23 cellular contexts compared by ENCODE assay signal in the genomic region with DNA sequence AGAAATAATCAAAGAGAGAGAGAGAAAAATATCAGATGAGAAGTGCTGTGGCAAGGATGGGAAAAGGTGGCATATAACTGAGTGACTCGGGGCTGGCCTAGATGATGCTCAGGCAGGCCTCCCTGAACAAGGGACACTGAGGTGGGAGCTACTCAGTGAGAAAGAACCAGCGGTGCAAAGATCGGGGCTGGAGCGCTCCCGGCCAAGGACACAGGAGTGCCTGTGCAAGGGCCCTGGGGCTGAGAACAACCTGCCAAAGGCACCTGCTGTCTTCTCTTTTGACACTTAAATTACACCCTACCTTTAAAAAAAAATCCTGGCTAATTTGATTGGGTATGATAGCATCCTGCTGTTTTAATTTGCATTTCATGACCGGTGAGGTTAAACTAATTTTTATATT.
"Had no signal": no experiment of that assay in that cellular context is flagged by ENCODE, and none has a peak within 500 bp of the region (broad histone marks: within the 10 kb centered on the region; RNA-seq: fewer than 3 reads in every experiment).

No MANE protein-coding gene starts in this region.

- H3K4me3 ChIP-seq: esophagus muscularis mucosa, gastrocnemius medialis, right lobe of liver, SK-N-MC, stomach, suprapubic skin, uterus had no signal

- H3K36me3 Mint-ChIP-seq: activated naive CD8-positive, alpha-beta T cell treated with anti-CD3 and anti-CD28 coated beads for 36 hours; memory B cell; stimulated activated memory B cell treated with anti-CD40 and anti-IgM and Interleukin-4, amounts not matched to agents 10 μg/mL and 1 μg/mL and 100 μg/mL, for 72 hours; WTC11 had no signal

- H3K27me3 Mint-ChIP-seq: stimulated activated memory B cell treated with anti-CD40 and anti-IgM and Interleukin-4, amounts not matched to agents 10 μg/mL and 1 μg/mL and 100 μg/mL, for 72 hours had no signal

- H3K27ac ChIP-seq: esophagus muscularis mucosa, gastrocnemius medialis, parathyroid adenoma, right lobe of liver, SK-N-MC, stomach, suprapubic skin, uterus had no signal

- H3K27me3 ChIP-seq: right lobe of liver, uterus had no signal

- H3K9ac ChIP-seq: parathyroid adenoma had no signal

- DNase-seq: activated CD4-positive, alpha-beta T cell treated with anti-CD3 and anti-CD28 coated beads for 4 hours; activated CD8-positive, alpha-beta T cell treated with anti-CD3 and anti-CD28 coated beads for 36 hours; activated naive CD4-positive, alpha-beta T cell treated with Interleukin-2 at 50 U/mL for 16 hours; activated naive CD8-positive, alpha-beta T cell treated with anti-CD3 and anti-CD28 coated beads for 36 hours; activated T-cell treated with anti-CD3 and anti-CD28 coated beads, Interleukin-2, amount 50 U/mL, for 1 hour; effector CD8-positive, alpha-beta T cell; gastrocnemius medialis; right lobe of liver; small intestine; stimulated activated CD4-positive, alpha-beta T cell treated with anti-CD3 and anti-CD28 coated beads, Interleukin-15, amount 100 ng/mL, for 24 hours; stomach; T1000; trophoblast cell; uterus had no signal

- H3K36me3 ChIP-seq: esophagus muscularis mucosa, gastrocnemius medialis, right lobe of liver, stomach, suprapubic skin, uterus had no signal

- H3K4me1 Mint-ChIP-seq: activated naive CD8-positive, alpha-beta T cell treated with anti-CD3 and anti-CD28 coated beads for 36 hours; memory B cell; nephron; stimulated activated memory B cell treated with anti-CD40 and anti-IgM and Interleukin-4, amounts not matched to agents 10 μg/mL and 1 μg/mL and 100 μg/mL, for 72 hours had no signal

- H3K9me3 ChIP-seq: gastrocnemius medialis, right lobe of liver, stomach, suprapubic skin, uterus had no signal

- H3K4me3 Mint-ChIP-seq: activated CD8-positive, alpha-beta T cell treated with anti-CD3 and anti-CD28 coated beads for 36 hours; activated naive CD8-positive, alpha-beta T cell treated with anti-CD3 and anti-CD28 coated beads for 36 hours; dendritic cell treated with granulocyte-macrophage colony-stimulating factor and Interleukin-4, amounts not matched to agents 40 ng/mL and 50 ng/mL, for 4 days; memory B cell; nephron; stimulated activated memory B cell treated with anti-CD40 and anti-IgM and Interleukin-4, amounts not matched to agents 10 μg/mL and 1 μg/mL and 100 μg/mL, for 72 hours; WTC11 had no signal

- ATAC-seq: gastrocnemius medialis; right lobe of liver; stimulated activated memory B cell treated with anti-CD40 and anti-IgM and Interleukin-4, amounts not matched to agents 10 μg/mL and 1 μg/mL and 100 μg/mL, for 72 hours; WTC11 had no signal

- H3K4me1 ChIP-seq: esophagus muscularis mucosa, gastrocnemius medialis, parathyroid adenoma, right lobe of liver, suprapubic skin, uterus had no signal

- H3K27ac Mint-ChIP-seq: activated CD8-positive, alpha-beta T cell treated with anti-CD3 and anti-CD28 coated beads for 36 hours; activated naive CD8-positive, alpha-beta T cell treated with anti-CD3 and anti-CD28 coated beads for 36 hours; dendritic cell treated with granulocyte-macrophage colony-stimulating factor and Interleukin-4, amounts not matched to agents 40 ng/mL and 50 ng/mL, for 4 days; memory B cell; nephron; stimulated activated memory B cell treated with anti-CD40 and anti-IgM and Interleukin-4, amounts not matched to agents 10 μg/mL and 1 μg/mL and 100 μg/mL, for 72 hours; WTC11 had no signal

- H3K9me3 Mint-ChIP-seq: activated naive CD8-positive, alpha-beta T cell treated with anti-CD3 and anti-CD28 coated beads for 36 hours; dendritic cell treated with granulocyte-macrophage colony-stimulating factor and Interleukin-4, amounts not matched to agents 40 ng/mL and 50 ng/mL, for 4 days; WTC11 had no signal
